1 cellular context compared by ENCODE assay signal in genomic region chr1:149940427-149940826, GRCh38.
TF ChIP-seq lines count a peak whose summit lies in the region.

No MANE protein-coding gene starts in this region.

TF ChIP-seq in IMR-90, 13 proteins besides CTCF, POLR2A, EP300 and RAD21:
- TF ChIP-seq FOS (IDR thresholded peaks at IDR 0.05; ENCODE audit: low read depth, low read length): no peak
- TF ChIP-seq ELK1 (IDR thresholded peaks at IDR 0.05; ENCODE audit: borderline replicate concordance, low read depth, low read length): no peak
- no peak for TF ChIP-seq MXI1 (IDR thresholded peaks at IDR 0.05; ENCODE audit: borderline replicate concordance, low read depth, low read length)
- no peak for TF ChIP-seq RFX5 (IDR thresholded peaks at IDR 0.05; ENCODE audit: low read depth, low read length)
- TF ChIP-seq MAFK (IDR thresholded peaks at IDR 0.05; ENCODE audit: low read depth, low read length): no peak
- no peak for TF ChIP-seq CHD1 (IDR thresholded peaks at IDR 0.05; ENCODE audit: low read depth, low read length)
- TF ChIP-seq BHLHE40 (IDR thresholded peaks at IDR 0.05; ENCODE audit: low read depth, low read length): no peak
TF ChIP-seq in IMR-90: peak in this region for 0.
